8 cellular contexts compared by ENCODE assay signal in the genomic region with DNA sequence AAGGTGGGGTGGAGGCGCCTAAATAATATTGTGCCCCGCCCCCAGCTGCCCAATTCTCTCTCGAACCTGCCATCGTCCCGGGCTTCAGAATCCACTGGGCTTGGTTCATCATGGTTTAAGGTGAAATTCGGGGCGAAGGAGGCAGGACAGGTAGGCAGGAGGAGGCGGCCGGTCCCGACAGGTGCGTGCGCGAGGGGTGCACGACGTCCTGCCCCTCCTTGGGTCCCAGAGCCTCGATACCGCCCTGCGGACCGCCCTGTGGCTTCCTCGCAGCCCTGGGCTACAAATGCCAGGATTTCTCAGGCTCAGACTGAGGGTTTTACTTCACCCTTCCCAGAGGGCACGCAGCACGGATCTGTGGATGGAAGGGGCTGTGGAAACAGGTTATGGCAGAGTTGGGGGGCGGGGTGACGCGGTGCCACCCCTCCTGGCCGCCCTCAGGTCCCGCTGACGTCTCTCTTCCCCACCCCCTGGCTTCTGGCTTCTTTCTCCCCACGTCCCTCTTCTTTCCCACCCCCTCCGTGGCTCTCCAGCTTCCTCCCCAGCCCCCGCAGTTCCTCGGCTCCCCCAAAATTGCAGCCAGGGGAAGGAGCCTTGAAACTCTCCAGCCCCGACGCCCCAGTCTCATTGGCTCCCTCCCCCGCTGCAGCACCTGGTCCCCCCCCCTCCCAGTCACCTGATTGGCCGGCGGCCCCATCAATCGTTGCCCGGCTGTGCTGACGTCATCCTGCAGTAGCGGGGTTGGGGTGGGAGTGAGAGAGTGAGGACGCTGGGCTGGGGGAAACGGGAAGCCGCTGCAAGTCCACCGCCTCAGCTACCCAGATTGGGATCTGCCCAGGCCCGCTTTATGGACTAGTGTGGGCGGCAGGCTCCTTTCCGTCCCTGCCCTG. TPM values are rescaled to one million over a fixed set of nuclear protein-coding genes. Genes with fewer than 3 reads are reported as not detected.
DNase-seq lines count a peak whose midpoint lies in the region; ATAC-seq and TF ChIP-seq lines count a peak whose summit lies in the region.

CLSTN3 (plus strand) TSS at position 725 of the 890 bp plus-strand sequence. CDS start 278 bp downstream, outside the sequence.

- H3K27ac ChIP-seq in SK-N-MC (no peak within 1 kb of the TSS), gastroesophageal sphincter (peak within 1 kb of the TSS in 3 of 4 donors; percentile 72 to 87 (median 76)), neutrophil (no peak within 1 kb of the TSS)

- H3K4me3 ChIP-seq in Caco-2 (ENCODE audit: low read depth, low read length), result peak within 1 kb of the TSS; percentile 70
- H3K4me3 ChIP-seq in SK-N-MC, result peak within 1 kb of the TSS; percentile 81
- peak within 1 kb of the TSS; percentile 38 to 65 for H3K4me3 ChIP-seq in gastroesophageal sphincter
- H3K4me3 ChIP-seq in neutrophil (ENCODE audit: low read depth in 1 of 2, low read length in 1 of 2), result peak within 1 kb of the TSS; percentile 56 to 64

- peak within 1 kb of the TSS; percentile 79 for H3K27ac Mint-ChIP-seq in Caco-2 (ENCODE audit: unreplicated experiment)
- peak within 1 kb of the TSS; percentile 91 for H3K27ac Mint-ChIP-seq in activated naive CD4-positive, alpha-beta T cell treated with anti-CD3 and anti-CD28 coated beads, Interleukin-2, amount 10 ng/mL, durations not matched to agents 7 days and 5 days

- H3K4me1 ChIP-seq in Caco-2 (peaks cover 30% of the 10 kb centered on the region), gastroesophageal sphincter (peaks cover 0 to 35% (median 17%) of the 10 kb centered on the region in 3 donors), neutrophil (ENCODE audit: control insufficient read depth in 1 of 2, insufficient read depth in 1 of 2, low read depth in 1 of 2, low read length in 1 of 2) (peaks cover 19 to 20% of the 10 kb centered on the region in 2 experiments)

- BruUV-seq in Caco-2 (replicated peaks; lab: Mats Ljungman, UMichigan), result TSS peak; percentile 78

- CTCF ChIA-PET in Caco-2 (lab: Charles Lee), result interaction anchor here (1.0 to 1.4 kb wide), 2 partner anchors 15 to 21 kb away, joined by 3 to 5 read pairs; partner anchors contain the start of gene C1RL
- CTCF ChIA-PET in activated naive CD4-positive, alpha-beta T cell treated with anti-CD3 and anti-CD28 coated beads, Interleukin-2, amount 10 ng/mL, durations not matched to agents 7 days and 5 days (lab: Charles Lee), result interaction anchor here (1.5 to 2.1 kb wide), 2 partner anchors 12 to 22 kb away, joined by 3 to 8 read pairs; no protein-coding TSS in a partner anchor

- H3K27me3 Mint-ChIP-seq in Caco-2 (ENCODE audit: insufficient read depth, unreplicated experiment), result no peaks in the 10 kb centered on the region
- H3K27me3 Mint-ChIP-seq in activated naive CD4-positive, alpha-beta T cell treated with anti-CD3 and anti-CD28 coated beads, Interleukin-2, amount 10 ng/mL, durations not matched to agents 7 days and 5 days, result peaks cover 8% of the 10 kb centered on the region

- H3K9ac ChIP-seq in SK-N-MC (ENCODE audit: insufficient read length), result peak within 1 kb of the TSS; percentile 77

- peak; percentile 78 for ATAC-seq in GM21528 (IDR thresholded peaks at IDR 0.05; ENCODE audit: low FRiP score, unreplicated experiment)
- peak; percentile 73 for ATAC-seq in gastroesophageal sphincter

- no peak for TF ChIP-seq EP300 in gastroesophageal sphincter (IDR thresholded peaks at IDR 0.05)

- DNase-seq in Caco-2 (peak; percentile 94 to 95), LHCN-M2 (ENCODE audit: low read depth) (peak; percentile 50), SK-N-MC (ENCODE audit: low read depth, low spot score) (no peak)
- DNase-seq in activated naive CD4-positive, alpha-beta T cell treated with anti-CD3 and anti-CD28 coated beads, Interleukin-2, amount 10 ng/mL, durations not matched to agents 7 days and 5 days, result peak; percentile 92

- H3K36me3 ChIP-seq in Caco-2 (ENCODE audit: control insufficient read depth, insufficient read depth, low read length) (peaks cover 2% of the 10 kb centered on the region; the same call in 1 of the 2 replicates), SK-N-MC (ENCODE audit: insufficient read depth, low read length) (no peaks in the 10 kb centered on the region), gastroesophageal sphincter (peaks cover 0 to 17% of the 10 kb centered on the region in 2 donors), neutrophil (peaks cover 20% of the 10 kb centered on the region)

- no peak for TF ChIP-seq CTCF in Caco-2 (IDR thresholded peaks at IDR 0.05; ENCODE audit: insufficient read depth in 1 of 2, low read depth in 1 of 2, low read length in 1 of 2, severe bottlenecking in 1 of 2, unreplicated experiment in 1 of 2)
- no peak for TF ChIP-seq CTCF in gastroesophageal sphincter (IDR thresholded peaks at IDR 0.05)
- no peak for TF ChIP-seq CTCF in neutrophil (IDR thresholded peaks at IDR 0.05)
- no peak for TF ChIP-seq CTCF in subcutaneous adipose tissue (IDR thresholded peaks at IDR 0.05; ENCODE audit: low read depth)

- peak within 1 kb of the TSS; percentile 86 for H3K4me3 Mint-ChIP-seq in Caco-2 (ENCODE audit: unreplicated experiment)
- H3K4me3 Mint-ChIP-seq in activated naive CD4-positive, alpha-beta T cell treated with anti-CD3 and anti-CD28 coated beads, Interleukin-2, amount 10 ng/mL, durations not matched to agents 7 days and 5 days, result peak within 1 kb of the TSS; percentile 99

- H3K4me1 Mint-ChIP-seq in Caco-2 (ENCODE audit: low read depth, unreplicated experiment), result peaks cover 36% of the 10 kb centered on the region
- H3K4me1 Mint-ChIP-seq in activated naive CD4-positive, alpha-beta T cell treated with anti-CD3 and anti-CD28 coated beads, Interleukin-2, amount 10 ng/mL, durations not matched to agents 7 days and 5 days, result peaks cover 47% of the 10 kb centered on the region

- POLR2A ChIA-PET in Caco-2 (lab: Charles Lee), result interaction anchor here (0.8 to 0.9 kb wide), 2 partner anchors 21 to 186 kb away, joined by 3 read pairs; partner anchors contain the start of genes C1RL and RNU7-1

- intact Hi-C loops in Caco-2 (cut with micrococcal nuclease; ENCODE audit: unreplicated experiment), result loop anchor here (1.0 kb wide), 1 partner anchor 22 kb away; no protein-coding TSS in a partner anchor

- no peaks in the 10 kb centered on the region for H3K9me3 ChIP-seq in Caco-2
- no peaks in the 10 kb centered on the region for H3K9me3 ChIP-seq in SK-N-MC (ENCODE audit: low read depth, low read length)
- no peaks in the 10 kb centered on the region for H3K9me3 ChIP-seq in gastroesophageal sphincter
- H3K9me3 ChIP-seq in neutrophil, result no peaks in the 10 kb centered on the region

- H3K27me3 ChIP-seq in Caco-2 (replicated peaks; ENCODE audit: control insufficient read depth, insufficient read depth, low read length) (no peaks in the 10 kb centered on the region), gastroesophageal sphincter (no peaks in the 10 kb centered on the region), neutrophil (peaks cover 52% of the 10 kb centered on the region)

- TF ChIP-seq POLR2A in gastroesophageal sphincter (IDR thresholded peaks at IDR 0.05), result no peak

- 0% methylated on average over 6 of the region's 48 CpGs; no CpG with 5 or more reads in 1 of the 2 donors for WGBS in gastroesophageal sphincter (ENCODE audit: low coverage in 1 of 2), 2 donors

- peaks cover 25% of the 10 kb centered on the region for H3K36me3 Mint-ChIP-seq in Caco-2 (ENCODE audit: insufficient read depth, unreplicated experiment)
- peaks cover 37% of the 10 kb centered on the region for H3K36me3 Mint-ChIP-seq in activated naive CD4-positive, alpha-beta T cell treated with anti-CD3 and anti-CD28 coated beads, Interleukin-2, amount 10 ng/mL, durations not matched to agents 7 days and 5 days

- H3K9me3 Mint-ChIP-seq in Caco-2 (ENCODE audit: unreplicated experiment), result no peaks in the 10 kb centered on the region
- no peaks in the 10 kb centered on the region for H3K9me3 Mint-ChIP-seq in activated naive CD4-positive, alpha-beta T cell treated with anti-CD3 and anti-CD28 coated beads, Interleukin-2, amount 10 ng/mL, durations not matched to agents 7 days and 5 days

RNA-seq across cellular contexts. Expression of gene CLSTN3, which starts in this region (rescaled TPM):
- total RNA-seq in Caco-2 (2022), result 40.2 and 44.3 TPM in 2 replicates
- 4.0 and 4.6 TPM in 2 replicates for total RNA-seq in LHCN-M2 (2014; rRNA removed)
- 4.0 TPM for polyA plus RNA-seq in LHCN-M2 (2012)
- 10 to 100 TPM; 13.9 to 34.3 (median 17.4) TPM for total RNA-seq in gastroesophageal sphincter
- 10 to 100 TPM; 16.1 to 45.6 (median 28.4) TPM for total RNA-seq in subcutaneous adipose tissue

Comparison
In these comparisons a context has a peak if more than half of its experiments do, and no peak if none do; other contexts are left out.
1. H3K27ac ChIP-seq: peak in gastroesophageal sphincter (3 of 4); none in SK-N-MC (single experiment) and neutrophil (single experiment).
2. Peak in every context shown above with its lines, with median percentiles within 50 percentile points of each other: H3K4me3 ChIP-seq.